ENCODE assay signal across 1 cellular context in genomic region chr11:119339581-119340334, GRCh38.
A peak's percentile ranks its signal among the peaks of the same experiment; 100 is the strongest.
TF ChIP-seq lines count a peak whose summit lies in the region.

No MANE protein-coding gene starts in this region.

TF ChIP-seq in K562, 482 proteins besides CTCF, POLR2A, EP300 and RAD21 (continues in another document):
- TF ChIP-seq SP1 (CRISPR knock-in tag; IDR thresholded peaks at IDR 0.05): 0 out of 2 replicates have a peak, but pooled peaks have one; percentile 38
- TF ChIP-seq NR4A1 (CRISPR knock-in tag; IDR thresholded peaks at IDR 0.05): no peak
- peak; percentile 39; the same call in 1 of the 2 replicates for TF ChIP-seq NR4A1 (tag; IDR thresholded peaks at IDR 0.05)
- 0 out of 2 replicates have a peak, but pooled peaks have one; percentile 30 for TF ChIP-seq RBM14 (IDR thresholded peaks at IDR 0.05; ENCODE audit: borderline replicate concordance, insufficient read depth, low read depth, low read length)
- TF ChIP-seq CBX1 (IDR thresholded peaks at IDR 0.05; ENCODE audit: low read depth): peak; percentile 81; the same call in 1 of the 2 replicates
- TF ChIP-seq POLR2G (IDR thresholded peaks at IDR 0.05; ENCODE audit: low read depth, low read length): peak; percentile 76
- no peak for TF ChIP-seq ATF1 (CRISPR knock-in tag; IDR thresholded peaks at IDR 0.05)
- TF ChIP-seq ATF1 (tag; IDR thresholded peaks at IDR 0.05): peak; percentile 50; the same call in 1 of the 2 replicates
- peak; percentile 39; the same call in 1 of the 2 replicates for TF ChIP-seq KLF16 (IDR thresholded peaks at IDR 0.05)
- peak; percentile 30 for TF ChIP-seq E2F8 (IDR thresholded peaks at IDR 0.05; ENCODE audit: low read depth, partially characterized antibody)
- TF ChIP-seq RBBP5 (IDR thresholded peaks at IDR 0.05; ENCODE audit: borderline replicate concordance, insufficient read depth, low read length, poor library complexity, severe bottlenecking): peak; percentile 62
- TF ChIP-seq MLLT1 (IDR thresholded peaks at IDR 0.05): 0 out of 4 replicates have a peak, but pooled peaks of 1 of the 2 experiments have one; percentile 26
- peak; percentile 41; the same call in 1 of the 2 replicates for TF ChIP-seq E2F3 (CRISPR knock-in tag; IDR thresholded peaks at IDR 0.05)
- peak; percentile 63; the same call in 1 of the 2 replicates for TF ChIP-seq ESRRA (IDR thresholded peaks at IDR 0.05; ENCODE audit: borderline replicate concordance, low read depth)
- TF ChIP-seq ZNF274 (IDR thresholded peaks at IDR 0.05; ENCODE audit: borderline replicate concordance, low read depth, low read length): no peak
- TF ChIP-seq EGR1 (conservative IDR thresholded peaks at IDR 0.05): peak; percentile 57
- TF ChIP-seq BDP1 (IDR thresholded peaks at IDR 0.05; ENCODE audit: insufficient read depth, insufficient read length): no peak
- TF ChIP-seq, protein P1, sequence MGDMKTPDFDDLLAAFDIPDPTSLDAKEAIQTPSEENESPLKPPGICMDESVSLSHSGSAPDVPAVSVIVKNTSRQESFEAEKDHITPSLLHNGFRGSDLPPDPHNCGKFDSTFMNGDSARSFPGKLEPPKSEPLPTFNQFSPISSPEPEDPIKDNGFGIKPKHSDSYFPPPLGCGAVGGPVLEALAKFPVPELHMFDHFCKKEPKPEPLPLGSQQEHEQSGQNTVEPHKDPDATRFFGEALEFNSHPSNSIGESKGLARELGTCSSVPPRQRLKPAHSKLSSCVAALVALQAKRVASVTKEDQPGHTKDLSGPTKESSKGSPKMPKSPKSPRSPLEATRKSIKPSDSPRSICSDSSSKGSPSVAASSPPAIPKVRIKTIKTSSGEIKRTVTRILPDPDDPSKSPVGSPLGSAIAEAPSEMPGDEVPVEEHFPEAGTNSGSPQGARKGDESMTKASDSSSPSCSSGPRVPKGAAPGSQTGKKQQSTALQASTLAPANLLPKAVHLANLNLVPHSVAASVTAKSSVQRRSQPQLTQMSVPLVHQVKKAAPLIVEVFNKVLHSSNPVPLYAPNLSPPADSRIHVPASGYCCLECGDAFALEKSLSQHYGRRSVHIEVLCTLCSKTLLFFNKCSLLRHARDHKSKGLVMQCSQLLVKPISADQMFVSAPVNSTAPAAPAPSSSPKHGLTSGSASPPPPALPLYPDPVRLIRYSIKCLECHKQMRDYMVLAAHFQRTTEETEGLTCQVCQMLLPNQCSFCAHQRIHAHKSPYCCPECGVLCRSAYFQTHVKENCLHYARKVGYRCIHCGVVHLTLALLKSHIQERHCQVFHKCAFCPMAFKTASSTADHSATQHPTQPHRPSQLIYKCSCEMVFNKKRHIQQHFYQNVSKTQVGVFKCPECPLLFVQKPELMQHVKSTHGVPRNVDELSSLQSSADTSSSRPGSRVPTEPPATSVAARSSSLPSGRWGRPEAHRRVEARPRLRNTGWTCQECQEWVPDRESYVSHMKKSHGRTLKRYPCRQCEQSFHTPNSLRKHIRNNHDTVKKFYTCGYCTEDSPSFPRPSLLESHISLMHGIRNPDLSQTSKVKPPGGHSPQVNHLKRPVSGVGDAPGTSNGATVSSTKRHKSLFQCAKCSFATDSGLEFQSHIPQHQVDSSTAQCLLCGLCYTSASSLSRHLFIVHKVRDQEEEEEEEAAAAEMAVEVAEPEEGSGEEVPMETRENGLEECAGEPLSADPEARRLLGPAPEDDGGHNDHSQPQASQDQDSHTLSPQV (IDR thresholded peaks at IDR 0.05): peak; percentile 93
- peak; percentile 33 for TF ChIP-seq TBP (optimal IDR thresholded peaks at IDR 0.05; ENCODE audit: low read depth, low read length)
- peak; percentile 59 for TF ChIP-seq STAG1 (CRISPR knock-in tag; IDR thresholded peaks at IDR 0.05; ENCODE audit: borderline replicate concordance)
- TF ChIP-seq, protein P2, sequence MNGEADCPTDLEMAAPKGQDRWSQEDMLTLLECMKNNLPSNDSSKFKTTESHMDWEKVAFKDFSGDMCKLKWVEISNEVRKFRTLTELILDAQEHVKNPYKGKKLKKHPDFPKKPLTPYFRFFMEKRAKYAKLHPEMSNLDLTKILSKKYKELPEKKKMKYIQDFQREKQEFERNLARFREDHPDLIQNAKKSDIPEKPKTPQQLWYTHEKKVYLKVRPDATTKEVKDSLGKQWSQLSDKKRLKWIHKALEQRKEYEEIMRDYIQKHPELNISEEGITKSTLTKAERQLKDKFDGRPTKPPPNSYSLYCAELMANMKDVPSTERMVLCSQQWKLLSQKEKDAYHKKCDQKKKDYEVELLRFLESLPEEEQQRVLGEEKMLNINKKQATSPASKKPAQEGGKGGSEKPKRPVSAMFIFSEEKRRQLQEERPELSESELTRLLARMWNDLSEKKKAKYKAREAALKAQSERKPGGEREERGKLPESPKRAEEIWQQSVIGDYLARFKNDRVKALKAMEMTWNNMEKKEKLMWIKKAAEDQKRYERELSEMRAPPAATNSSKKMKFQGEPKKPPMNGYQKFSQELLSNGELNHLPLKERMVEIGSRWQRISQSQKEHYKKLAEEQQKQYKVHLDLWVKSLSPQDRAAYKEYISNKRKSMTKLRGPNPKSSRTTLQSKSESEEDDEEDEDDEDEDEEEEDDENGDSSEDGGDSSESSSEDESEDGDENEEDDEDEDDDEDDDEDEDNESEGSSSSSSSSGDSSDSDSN (IDR thresholded peaks at IDR 0.05; ENCODE audit: borderline replicate concordance in 1 of 2, low read depth in 2 of 2, low read length in 2 of 2): peak; percentile 92 to 95; a peak in 3 of 4 replicates
- TF ChIP-seq SOX6 (IDR thresholded peaks at IDR 0.05): peak; percentile 58; the same call in 1 of the 2 replicates
- no peak for TF ChIP-seq RAD51 (IDR thresholded peaks at IDR 0.05; ENCODE audit: borderline replicate concordance, low read depth)
- peak; percentile 79 for TF ChIP-seq VEZF1 (CRISPR knock-in tag; IDR thresholded peaks at IDR 0.05)
- peak; percentile 49 for TF ChIP-seq PHF20 (IDR thresholded peaks at IDR 0.05; ENCODE audit: partially characterized antibody)
- TF ChIP-seq HCFC1 (IDR thresholded peaks at IDR 0.05; ENCODE audit: low read depth, low read length): no peak
- TF ChIP-seq HNRNPL (IDR thresholded peaks at IDR 0.05; ENCODE audit: low read depth, low read length): peak; percentile 13; the same call in 1 of the 2 replicates
- peak; percentile 85; the same call in 1 of the 2 replicates for TF ChIP-seq CTBP1 (IDR thresholded peaks at IDR 0.05; ENCODE audit: borderline replicate concordance)
- TF ChIP-seq CCNT2 (IDR thresholded peaks at IDR 0.05; ENCODE audit: borderline replicate concordance, extremely low read depth, insufficient read length, low read depth, low read length): peak; percentile 72
- TF ChIP-seq ZBTB2 (IDR thresholded peaks at IDR 0.05): no peak
- TF ChIP-seq SIN3B (IDR thresholded peaks at IDR 0.05; ENCODE audit: low read depth): 0 out of 2 replicates have a peak, but pooled peaks have one; percentile 29
- TF ChIP-seq MYC (IDR thresholded peaks at IDR 0.05; ENCODE audit: low read depth, low read length): peak; percentile 57
- TF ChIP-seq MYC (CRISPR knock-in tag; IDR thresholded peaks at IDR 0.05; ENCODE audit: borderline replicate concordance, low read depth): no peak
- no peak for TF ChIP-seq OTX1 (CRISPR knock-in tag; IDR thresholded peaks at IDR 0.05)
- TF ChIP-seq CREM (IDR thresholded peaks at IDR 0.05; ENCODE audit: low read depth): 0 out of 2 replicates have a peak, but pooled peaks have one; percentile 20
- TF ChIP-seq U2AF1 (optimal IDR thresholded peaks at IDR 0.05; ENCODE audit: low read depth, low read length): peak; percentile 89
- peak; percentile 92 for TF ChIP-seq GATAD2A (IDR thresholded peaks at IDR 0.05)
- TF ChIP-seq DEAF1 (CRISPR knock-in tag; IDR thresholded peaks at IDR 0.05): peak; percentile 40; the same call in 1 of the 2 replicates
- TF ChIP-seq PCBP1 (IDR thresholded peaks at IDR 0.05; ENCODE audit: low read depth, low read length, poor library complexity, severe bottlenecking): peak; percentile 77
- TF ChIP-seq RNF2 (IDR thresholded peaks at IDR 0.05): peak; percentile 7; the same call in 1 of the 2 replicates
- peak; percentile 35 for TF ChIP-seq RBM22 (IDR thresholded peaks at IDR 0.05; ENCODE audit: low read depth, low read length, poor library complexity, severe bottlenecking)
- TF ChIP-seq, protein P3, sequence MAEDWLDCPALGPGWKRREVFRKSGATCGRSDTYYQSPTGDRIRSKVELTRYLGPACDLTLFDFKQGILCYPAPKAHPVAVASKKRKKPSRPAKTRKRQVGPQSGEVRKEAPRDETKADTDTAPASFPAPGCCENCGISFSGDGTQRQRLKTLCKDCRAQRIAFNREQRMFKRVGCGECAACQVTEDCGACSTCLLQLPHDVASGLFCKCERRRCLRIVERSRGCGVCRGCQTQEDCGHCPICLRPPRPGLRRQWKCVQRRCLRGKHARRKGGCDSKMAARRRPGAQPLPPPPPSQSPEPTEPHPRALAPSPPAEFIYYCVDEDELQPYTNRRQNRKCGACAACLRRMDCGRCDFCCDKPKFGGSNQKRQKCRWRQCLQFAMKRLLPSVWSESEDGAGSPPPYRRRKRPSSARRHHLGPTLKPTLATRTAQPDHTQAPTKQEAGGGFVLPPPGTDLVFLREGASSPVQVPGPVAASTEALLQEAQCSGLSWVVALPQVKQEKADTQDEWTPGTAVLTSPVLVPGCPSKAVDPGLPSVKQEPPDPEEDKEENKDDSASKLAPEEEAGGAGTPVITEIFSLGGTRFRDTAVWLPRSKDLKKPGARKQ (CRISPR knock-in tag; IDR thresholded peaks at IDR 0.05): peak; percentile 31; the same call in 1 of the 2 replicates
- no peak for TF ChIP-seq PKNOX1 (IDR thresholded peaks at IDR 0.05)
- no peak for TF ChIP-seq JUN (IDR thresholded peaks at IDR 0.05; ENCODE audit: borderline replicate concordance, low read depth, low read length)
- no peak for TF ChIP-seq JUN (CRISPR knock-in tag; IDR thresholded peaks at IDR 0.05; ENCODE audit: borderline replicate concordance)
